Comparison of ENCODE assay signal across 8 cellular contexts in the genomic region with DNA sequence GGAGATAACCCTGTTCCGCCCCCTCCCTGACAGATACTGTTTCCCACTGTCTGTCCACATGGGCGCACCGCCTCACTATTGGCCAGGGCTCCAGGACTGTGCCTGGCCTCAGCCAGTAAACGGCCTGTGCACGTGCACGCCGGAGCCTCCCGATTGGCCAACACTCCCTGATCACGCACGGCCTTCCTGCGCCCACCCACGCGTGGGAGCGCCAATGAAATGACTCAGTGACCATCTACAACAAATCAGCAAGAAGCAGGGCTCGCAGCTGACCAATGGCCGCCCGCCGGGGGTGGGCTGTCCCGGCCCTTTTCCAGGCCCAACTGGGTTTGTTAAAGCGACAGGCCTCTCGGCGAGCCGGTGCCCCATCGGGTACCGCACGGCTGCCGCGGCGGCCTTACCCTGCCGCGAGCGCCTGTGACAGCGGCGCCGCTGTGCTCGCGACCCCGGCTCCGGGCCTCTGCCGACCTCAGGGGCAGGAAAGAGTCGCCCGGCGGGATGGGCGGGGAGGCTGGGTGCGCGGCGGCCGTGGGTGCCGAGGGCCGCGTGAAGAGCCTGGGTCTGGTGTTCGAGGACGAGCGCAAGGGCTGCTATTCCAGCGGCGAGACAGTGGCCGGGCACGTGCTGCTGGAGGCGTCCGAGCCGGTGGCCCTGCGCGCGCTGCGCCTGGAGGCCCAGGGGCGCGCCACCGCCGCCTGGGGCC. TPM values are rescaled to one million over a fixed set of nuclear protein-coding genes. Genes with fewer than 3 reads are reported as not detected.
DNase-seq lines count a peak whose midpoint lies in the region; ATAC-seq and TF ChIP-seq lines count a peak whose summit lies in the region.

A gene with protein sequence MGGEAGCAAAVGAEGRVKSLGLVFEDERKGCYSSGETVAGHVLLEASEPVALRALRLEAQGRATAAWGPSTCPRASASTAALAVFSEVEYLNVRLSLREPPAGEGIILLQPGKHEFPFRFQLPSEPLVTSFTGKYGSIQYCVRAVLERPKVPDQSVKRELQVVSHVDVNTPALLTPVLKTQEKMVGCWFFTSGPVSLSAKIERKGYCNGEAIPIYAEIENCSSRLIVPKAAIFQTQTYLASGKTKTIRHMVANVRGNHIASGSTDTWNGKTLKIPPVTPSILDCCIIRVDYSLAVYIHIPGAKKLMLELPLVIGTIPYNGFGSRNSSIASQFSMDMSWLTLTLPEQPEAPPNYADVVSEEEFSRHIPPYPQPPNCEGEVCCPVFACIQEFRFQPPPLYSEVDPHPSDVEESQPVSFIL (plus strand): TSS at position 340 of the 703 bp plus-strand sequence. CDS start 159 bp downstream, at position 499.

- DNase-seq in NK-92 (lab: John Stamatoyannopoulos, UW; ENCODE audit: unreplicated experiment) (peak; percentile 88), NCI-H345 treated with DMSO at 0.1 percent for 48 hours (lab: John Stamatoyannopoulos, UW; ENCODE audit: unreplicated experiment) (peak; percentile 95), choroid plexus epithelial cell (ENCODE audit: low read depth) (peak; percentile 100), kidney epithelial cell (ENCODE audit: low read depth) (peak; percentile 100)
- no peak for DNase-seq in NK-92 treated with Interleukin-12 subunit alpha and Interleukin-12 subunit beta, amount 100 ng/mL, for 24 hours (lab: John Stamatoyannopoulos, UW)
- peak; percentile 99 for DNase-seq in activated CD4-positive, alpha-beta T cell treated with anti-CD3 and anti-CD28 coated beads for 48 hours
- DNase-seq in stimulated activated CD4-positive, alpha-beta T cell treated with anti-CD3 and anti-CD28 coated beads, Interleukin-12 subunit alpha, Interleukin-12 subunit beta, amount 100 ng/mL, for 48 hours (ENCODE audit: low read depth in 2 of 3, low spot score in 1 of 3) = peak; percentile 89 to 98 (median 91)

- peak; percentile 96 for ATAC-seq in HG03196 (IDR thresholded peaks at IDR 0.05; ENCODE audit: unreplicated experiment)

- H3K36me3 ChIP-seq in kidney epithelial cell (ENCODE audit: control insufficient read depth, insufficient read depth, low read length) = no peaks in the 10 kb centered on the region

- no peaks in the 10 kb centered on the region for H3K27me3 ChIP-seq in kidney epithelial cell (ENCODE audit: control insufficient read depth, insufficient read depth, low read length)

- TF ChIP-seq CTCF in choroid plexus epithelial cell (conservative IDR thresholded peaks at IDR 0.05; ENCODE audit: low read depth, low read length) = no peak
- TF ChIP-seq CTCF in kidney epithelial cell (IDR thresholded peaks at IDR 0.05; ENCODE audit: insufficient read depth, low read length, poor library complexity, severe bottlenecking) = no peak

- peak within 1 kb of the TSS; percentile 68 for H3K4me3 ChIP-seq in choroid plexus epithelial cell (ENCODE audit: low read depth, low read length)
- peak within 1 kb of the TSS; percentile 86 for H3K4me3 ChIP-seq in kidney epithelial cell (ENCODE audit: low read depth, low read length)

RNA-seq across cellular contexts. Expression of the gene that starts here (rescaled TPM):
- total RNA-seq in kidney epithelial cell = 4.2 and 4.4 TPM in 2 replicates
